In genomic region chr21:44869860-44870747, GRCh38 we compare ENCODE assay signal across 8 cellular contexts. TPM values are rescaled to one million over a fixed set of nuclear protein-coding genes. Genes with fewer than 3 reads are reported as not detected.
DNase-seq lines count a peak whose midpoint lies in the region; ATAC-seq and TF ChIP-seq lines count a peak whose summit lies in the region.

No MANE protein-coding gene starts in this region.

- H3K27me3 ChIP-seq in adrenal gland: no peaks in the 10 kb centered on the region
- no peaks in the 10 kb centered on the region for H3K27me3 ChIP-seq in right atrium auricular region

- DNase-seq in activated naive CD4-positive, alpha-beta T cell treated with anti-CD3 and anti-CD28 coated beads, Interleukin-2, amount 10 ng/mL, durations not matched to agents 7 days and 5 days: no peak
- no peak for DNase-seq in activated naive CD4-positive, alpha-beta T cell treated with anti-CD3 and anti-CD28 coated beads, Interleukin-2, amount 50 U/mL, for 16 hours
- DNase-seq in adrenal gland (peak; percentile 65 to 92 (median 91)), right atrium auricular region (ENCODE audit: low spot score) (peak; percentile 86), GM10248 (ENCODE audit: extremely low spot score) (no peak)
- DNase-seq in stimulated activated effector memory CD8-positive, alpha-beta T cell treated with anti-CD3 and anti-CD28 coated beads, Interleukin-12 subunit alpha, Interleukin-12 subunit beta, amount 100 ng/mL, for 72 hours (ENCODE audit: low spot score in 2 of 2): no peak
- no peak for DNase-seq in activated CD8-positive, alpha-beta memory T cell treated with anti-CD3 and anti-CD28 coated beads for 24 hours

- TF ChIP-seq CTCF in adrenal gland (IDR thresholded peaks at IDR 0.05): no peak
- no peak for TF ChIP-seq CTCF in right atrium auricular region (IDR thresholded peaks at IDR 0.05)
- TF ChIP-seq CTCF in GM10248 (IDR thresholded peaks at IDR 0.05; ENCODE audit: control extremely low read depth, extremely low read depth, low read depth, missing control alignments): no peak

- CTCF ChIA-PET in activated naive CD4-positive, alpha-beta T cell treated with anti-CD3 and anti-CD28 coated beads, Interleukin-2, amount 10 ng/mL, durations not matched to agents 7 days and 5 days (lab: Charles Lee): no interaction called here
- CTCF ChIA-PET in GM10248 (lab: Yijun Ruan, JAX): interaction anchor here (0.6 kb wide), 1 partner anchor 76 kb away, joined by 3 read pairs; no protein-coding TSS in a partner anchor

- peak overlapping the region; percentile 43 for H3K27ac Mint-ChIP-seq in activated naive CD4-positive, alpha-beta T cell treated with anti-CD3 and anti-CD28 coated beads, Interleukin-2, amount 10 ng/mL, durations not matched to agents 7 days and 5 days
- peak overlapping the region; percentile 74 for H3K27ac Mint-ChIP-seq in stimulated activated effector memory CD8-positive, alpha-beta T cell treated with anti-CD3 and anti-CD28 coated beads, Interleukin-12 subunit alpha, Interleukin-12 subunit beta, amount 100 ng/mL, for 72 hours

- peaks cover 0 to 6% of the 10 kb centered on the region in 2 donors for H3K36me3 ChIP-seq in adrenal gland (replicated peaks in 1 of 2)
- H3K36me3 ChIP-seq in right atrium auricular region: peaks cover 6% of the 10 kb centered on the region

- H3K9me3 Mint-ChIP-seq in activated naive CD4-positive, alpha-beta T cell treated with anti-CD3 and anti-CD28 coated beads, Interleukin-2, amount 10 ng/mL, durations not matched to agents 7 days and 5 days: no peaks in the 10 kb centered on the region
- no peaks in the 10 kb centered on the region for H3K9me3 Mint-ChIP-seq in stimulated activated effector memory CD8-positive, alpha-beta T cell treated with anti-CD3 and anti-CD28 coated beads, Interleukin-12 subunit alpha, Interleukin-12 subunit beta, amount 100 ng/mL, for 72 hours

- TF ChIP-seq POLR2A in adrenal gland (IDR thresholded peaks at IDR 0.05): peak in 1 of 2 donors; percentile 86

- H3K9me3 ChIP-seq in adrenal gland (replicated peaks in 1 of 3): no peaks in the 10 kb centered on the region
- H3K9me3 ChIP-seq in right atrium auricular region: no peaks in the 10 kb centered on the region

- peak overlapping the region; percentile 73 to 89 (median 88) for H3K27ac ChIP-seq in adrenal gland
- peak overlapping the region; percentile 89 to 97 for H3K27ac ChIP-seq in right atrium auricular region

- H3K4me3 ChIP-seq in adrenal gland: peak overlapping the region in 1 of 4 donors; percentile 99
- H3K4me3 ChIP-seq in right atrium auricular region: peak overlapping the region in 1 of 2 donors; percentile 24

- H3K36me3 Mint-ChIP-seq in activated naive CD4-positive, alpha-beta T cell treated with anti-CD3 and anti-CD28 coated beads, Interleukin-2, amount 10 ng/mL, durations not matched to agents 7 days and 5 days: peaks cover 27% of the 10 kb centered on the region
- H3K36me3 Mint-ChIP-seq in stimulated activated effector memory CD8-positive, alpha-beta T cell treated with anti-CD3 and anti-CD28 coated beads, Interleukin-12 subunit alpha, Interleukin-12 subunit beta, amount 100 ng/mL, for 72 hours: peaks cover 46% of the 10 kb centered on the region

- no peaks in the 10 kb centered on the region for H3K27me3 Mint-ChIP-seq in activated naive CD4-positive, alpha-beta T cell treated with anti-CD3 and anti-CD28 coated beads, Interleukin-2, amount 10 ng/mL, durations not matched to agents 7 days and 5 days

- intact Hi-C loops in adrenal gland (cut with DNase I): loop anchor here in 1 of 2 donors (5.0 kb wide), 1 partner anchor 53 kb away; the partner anchor contains the start of gene SUMO3

- WGBS in adrenal gland, 4 donors: 36 to 45% (median 39%) methylated on average over 17 of the region's 17 CpGs

- POLR2A ChIA-PET in GM10248 (lab: Yijun Ruan, JAX): no interaction called here

- H3K4me1 ChIP-seq in adrenal gland (replicated peaks in 1 of 2): peaks cover 62 to 68% of the 10 kb centered on the region in 2 donors
- H3K4me1 ChIP-seq in right atrium auricular region: peaks cover 0 to 80% of the 10 kb centered on the region in 2 donors

- peak overlapping the region; percentile 61 for H3K4me3 Mint-ChIP-seq in activated naive CD4-positive, alpha-beta T cell treated with anti-CD3 and anti-CD28 coated beads, Interleukin-2, amount 10 ng/mL, durations not matched to agents 7 days and 5 days
- peak overlapping the region; percentile 89 for H3K4me3 Mint-ChIP-seq in stimulated activated effector memory CD8-positive, alpha-beta T cell treated with anti-CD3 and anti-CD28 coated beads, Interleukin-12 subunit alpha, Interleukin-12 subunit beta, amount 100 ng/mL, for 72 hours

- peaks cover 81% of the 10 kb centered on the region for H3K4me1 Mint-ChIP-seq in activated naive CD4-positive, alpha-beta T cell treated with anti-CD3 and anti-CD28 coated beads, Interleukin-2, amount 10 ng/mL, durations not matched to agents 7 days and 5 days
- peaks cover 73% of the 10 kb centered on the region for H3K4me1 Mint-ChIP-seq in stimulated activated effector memory CD8-positive, alpha-beta T cell treated with anti-CD3 and anti-CD28 coated beads, Interleukin-12 subunit alpha, Interleukin-12 subunit beta, amount 100 ng/mL, for 72 hours

- no peak for ATAC-seq in stimulated activated effector memory CD8-positive, alpha-beta T cell treated with anti-CD3 and anti-CD28 coated beads, Interleukin-12 subunit alpha, Interleukin-12 subunit beta, amount 100 ng/mL, for 72 hours
- ATAC-seq in HG03378 (IDR thresholded peaks at IDR 0.05; ENCODE audit: unreplicated experiment): no peak

RNA-seq across cellular contexts. Expression of gene PTTG1IP, which starts 3.4 kb away (rescaled TPM):
- total RNA-seq in adrenal gland (100 to 1,000 TPM; 114 to 467 (median 251) TPM), right atrium auricular region (100 to 1,000 TPM; 284 to 303 TPM)
- polyA plus RNA-seq in adrenal gland: 100 to 1,000 TPM; 110 to 138 (median 118) TPM

RNA-seq across cellular contexts. Expression of gene ITGB2, which starts 50.6 kb away (rescaled TPM):
- total RNA-seq in adrenal gland (100 to 1,000 TPM in 4 of 8 donors, 10 to 100 TPM in 4; 68.2 to 212 (median 120) TPM), right atrium auricular region (10 to 100 TPM; 16.7 to 63.6 TPM)
- 100 to 1,000 TPM in 2 of 3 donors, 10 to 100 TPM in 1; 10.9 to 249 (median 101) TPM for polyA plus RNA-seq in adrenal gland

RNA-seq across cellular contexts. Expression of gene SUMO3, which starts 52.2 kb away (rescaled TPM):
- 10 to 100 TPM; 64.4 to 92.3 (median 80.2) TPM for total RNA-seq in adrenal gland
- polyA plus RNA-seq in adrenal gland: 10 to 100 TPM; 21.1 to 70.6 (median 36.4) TPM
- 10 to 100 TPM; 59.7 to 74.1 TPM for total RNA-seq in right atrium auricular region

Comparison
In these comparisons a context has a peak if more than half of its experiments do, and no peak if none do; other contexts are left out.
1. DNase-seq: peak in adrenal gland (7 of 7) and right atrium auricular region (single experiment); none in activated naive CD4-positive, alpha-beta T cell treated with anti-CD3 and anti-CD28 coated beads, Interleukin-2, amount 10 ng/mL, durations not matched to agents 7 days and 5 days (single experiment), activated naive CD4-positive, alpha-beta T cell treated with anti-CD3 and anti-CD28 coated beads, Interleukin-2, amount 50 U/mL, for 16 hours (single experiment), stimulated activated effector memory CD8-positive, alpha-beta T cell treated with anti-CD3 and anti-CD28 coated beads, Interleukin-12 subunit alpha, Interleukin-12 subunit beta, amount 100 ng/mL, for 72 hours (0 of 2), activated CD8-positive, alpha-beta memory T cell treated with anti-CD3 and anti-CD28 coated beads for 24 hours (single experiment) and GM10248 (single experiment).